ENCODE assay signal across 1 cellular context in genomic region chr11:47468598-47469214, GRCh38.
TF ChIP-seq lines count a peak whose summit lies in the region.

No MANE protein-coding gene starts in this region.

TF ChIP-seq in GM12878, 131 proteins besides CTCF, POLR2A, EP300 and RAD21:
- TF ChIP-seq MLLT1 (IDR thresholded peaks at IDR 0.05) = 0 out of 2 replicates have a peak, but pooled peaks have one; percentile 18
- TF ChIP-seq ATF3 (IDR thresholded peaks at IDR 0.05; ENCODE audit: borderline replicate concordance, extremely low read depth, low read depth, low read length) = no peak
- TF ChIP-seq ZNF24 (IDR thresholded peaks at IDR 0.05) = no peak
- TF ChIP-seq NR2C1 (IDR thresholded peaks at IDR 0.05) = peak; percentile 67
